In the genomic region with DNA sequence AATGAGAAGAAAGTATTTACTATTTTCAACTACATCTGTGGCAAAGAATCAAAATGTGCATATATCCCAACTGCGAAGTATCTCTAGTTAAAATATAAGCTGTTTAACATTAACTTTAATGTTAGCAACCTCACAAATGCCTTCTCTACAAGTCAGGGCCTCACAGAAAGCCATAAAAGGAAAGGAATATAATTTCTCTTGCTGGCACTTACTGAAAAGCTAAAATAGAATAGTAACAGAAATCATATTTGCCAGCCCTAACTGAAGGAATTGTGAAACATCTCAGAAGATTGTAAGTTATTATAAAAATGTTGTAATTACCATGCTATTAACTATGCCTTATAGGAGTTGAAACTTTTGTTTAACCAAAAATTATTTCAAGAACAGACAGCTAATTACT, we compare ENCODE assay signal across 10 cellular contexts.
DNase-seq lines count a peak whose midpoint lies in the region; ATAC-seq and TF ChIP-seq lines count a peak whose summit lies in the region.
"Had no signal": no experiment of that assay in that cellular context is flagged by ENCODE, and none has a peak within 500 bp of the region (broad histone marks: within the 10 kb centered on the region; RNA-seq: fewer than 3 reads in every experiment).

No MANE protein-coding gene starts in this region.

- H3K27me3 ChIP-seq in DND-41 (ENCODE audit: insufficient read depth, low read length, poor library complexity) (no peaks in the 10 kb centered on the region), OCI-LY3 (ENCODE audit: low read depth, low read length) (no peaks in the 10 kb centered on the region), rectal smooth muscle tissue (ENCODE audit: control insufficient read depth, insufficient read depth, low read length) (no peaks in the 10 kb centered on the region)
- H3K27me3 ChIP-seq: SJSA1 had no signal

- H3K4me1 ChIP-seq in DND-41 (ENCODE audit: insufficient read depth, low read length) (peaks cover 65% of the 10 kb centered on the region), OCI-LY3 (ENCODE audit: low read length) (peaks cover 76% of the 10 kb centered on the region), rectal smooth muscle tissue (ENCODE audit: control insufficient read depth, insufficient read depth, low read length) (peaks cover 42% of the 10 kb centered on the region)
- H3K4me1 ChIP-seq: SJSA1 had no signal

- ATAC-seq in DND-41 (ENCODE audit: insufficient read depth, low read depth) (no peak), GM21381 (IDR thresholded peaks at IDR 0.05; ENCODE audit: unreplicated experiment) (no peak)
- no peak for ATAC-seq in effector memory CD8-positive, alpha-beta T cell (replicated peaks)

- no peaks in the 10 kb centered on the region for H3K36me3 ChIP-seq in DND-41 (ENCODE audit: insufficient read depth, low read length)
- H3K36me3 ChIP-seq in OCI-LY3 (replicated peaks; ENCODE audit: low read depth, low read length), result no peaks in the 10 kb centered on the region
- no peaks in the 10 kb centered on the region for H3K36me3 ChIP-seq in rectal smooth muscle tissue (ENCODE audit: control insufficient read depth, insufficient read depth, low read length)
- H3K36me3 ChIP-seq: SJSA1 had no signal

- no peaks in the 10 kb centered on the region for H3K9me3 Mint-ChIP-seq in effector memory CD8-positive, alpha-beta T cell
- no peaks in the 10 kb centered on the region for H3K9me3 Mint-ChIP-seq in glutamatergic neuron (ENCODE audit: unreplicated experiment)

- H2AFZ ChIP-seq in DND-41 (ENCODE audit: low read depth, low read length) (peak overlapping the region; percentile 37), OCI-LY3 (ENCODE audit: low read depth, low read length) (0 out of 2 replicates have a peak overlapping the region, but pooled peaks have one; percentile 22)

- no peaks in the 10 kb centered on the region for H3K27me3 Mint-ChIP-seq in effector memory CD8-positive, alpha-beta T cell
- no peaks in the 10 kb centered on the region for H3K27me3 Mint-ChIP-seq in glutamatergic neuron (ENCODE audit: unreplicated experiment)

- H3K4me3 ChIP-seq in DND-41 (ENCODE audit: low read depth in 1 of 2, low read length in 2 of 2) (peak overlapping the region; percentile 26 to 54; a peak in 3 of 4 replicates), OCI-LY3 (ENCODE audit: low read length) (peak overlapping the region; percentile 75), rectal smooth muscle tissue (ENCODE audit: low read length) (peak overlapping the region; percentile 50)
- H3K4me3 ChIP-seq: SJSA1 had no signal

- TF ChIP-seq CTCF in DND-41 (IDR thresholded peaks at IDR 0.05; ENCODE audit: borderline replicate concordance, extremely low read depth, low read length, poor library complexity, severe bottlenecking) (no peak), OCI-LY3 (IDR thresholded peaks at IDR 0.05; ENCODE audit: low read depth, low read length) (no peak), glutamatergic neuron (IDR thresholded peaks at IDR 0.05; ENCODE audit: partially characterized antibody, unreplicated experiment) (no peak)

- H3K36me3 Mint-ChIP-seq in effector memory CD8-positive, alpha-beta T cell (ENCODE audit: insufficient read depth), result peaks cover 25% of the 10 kb centered on the region
- H3K36me3 Mint-ChIP-seq in glutamatergic neuron (ENCODE audit: unreplicated experiment), result no peaks in the 10 kb centered on the region

- H3K9me3 ChIP-seq in DND-41 (ENCODE audit: insufficient read depth, low read length, severe bottlenecking) (no peaks in the 10 kb centered on the region), OCI-LY3 (ENCODE audit: insufficient read depth, low read length) (peaks cover 4% of the 10 kb centered on the region; the same call in 1 of the 2 replicates)
- H3K9me3 ChIP-seq: SJSA1 had no signal

- H3K27ac ChIP-seq in DND-41 (ENCODE audit: low read length) (peak overlapping the region; percentile 91), OCI-LY3 (ENCODE audit: low read length) (peak overlapping the region; percentile 94), rectal smooth muscle tissue (ENCODE audit: low read depth, low read length) (peak overlapping the region; percentile 89)
- H3K27ac ChIP-seq: SJSA1 had no signal

- H3K4me1 Mint-ChIP-seq in effector memory CD8-positive, alpha-beta T cell (ENCODE audit: low read depth in 2 of 2), result peaks cover 28 to 42% of the 10 kb centered on the region in 2 donors
- H3K4me1 Mint-ChIP-seq in glutamatergic neuron (ENCODE audit: low read depth, unreplicated experiment), result no peaks in the 10 kb centered on the region

- H3K9ac ChIP-seq in DND-41 (ENCODE audit: low read depth, low read length), result peak overlapping the region; percentile 71
- peak overlapping the region; percentile 78 for H3K9ac ChIP-seq in OCI-LY3 (ENCODE audit: low read length)
- no peak overlapping the region for H3K9ac ChIP-seq in rectal smooth muscle tissue (ENCODE audit: low read length)

- no peaks in the 10 kb centered on the region for H4K20me1 ChIP-seq in DND-41 (ENCODE audit: insufficient read depth, low read length)
- no peaks in the 10 kb centered on the region for H4K20me1 ChIP-seq in OCI-LY3 (ENCODE audit: insufficient read depth, low read length)

- peak overlapping the region; percentile 76 to 87 for H3K27ac Mint-ChIP-seq in effector memory CD8-positive, alpha-beta T cell
- H3K27ac Mint-ChIP-seq in glutamatergic neuron (ENCODE audit: unreplicated experiment), result no peak overlapping the region

- DNase-seq in DND-41 (no peak), glutamatergic neuron (no peak), pons (ENCODE audit: low spot score) (no peak)
- DNase-seq in effector memory CD8-positive, alpha-beta T cell, result no peak
- no peak for DNase-seq in stimulated activated CD4-positive, alpha-beta T cell treated with anti-CD3 and anti-CD28 coated beads, Interleukin-4, amount 100 ng/mL, for 24 hours
- DNase-seq: amygdala had no signal

- peaks cover 84% of the 10 kb centered on the region for H3K79me2 ChIP-seq in DND-41 (ENCODE audit: insufficient read depth, low read length)
- peaks cover 31% of the 10 kb centered on the region for H3K79me2 ChIP-seq in OCI-LY3 (ENCODE audit: low read length)

- peak overlapping the region; percentile 76 to 80 for H3K4me3 Mint-ChIP-seq in effector memory CD8-positive, alpha-beta T cell
- H3K4me3 Mint-ChIP-seq in glutamatergic neuron (ENCODE audit: unreplicated experiment), result no peak overlapping the region

- H3K4me2 ChIP-seq in DND-41 (ENCODE audit: insufficient read depth, low read length) (peak overlapping the region; percentile 60), OCI-LY3 (ENCODE audit: low read length) (peak overlapping the region; percentile 88)
